In the genomic region with DNA sequence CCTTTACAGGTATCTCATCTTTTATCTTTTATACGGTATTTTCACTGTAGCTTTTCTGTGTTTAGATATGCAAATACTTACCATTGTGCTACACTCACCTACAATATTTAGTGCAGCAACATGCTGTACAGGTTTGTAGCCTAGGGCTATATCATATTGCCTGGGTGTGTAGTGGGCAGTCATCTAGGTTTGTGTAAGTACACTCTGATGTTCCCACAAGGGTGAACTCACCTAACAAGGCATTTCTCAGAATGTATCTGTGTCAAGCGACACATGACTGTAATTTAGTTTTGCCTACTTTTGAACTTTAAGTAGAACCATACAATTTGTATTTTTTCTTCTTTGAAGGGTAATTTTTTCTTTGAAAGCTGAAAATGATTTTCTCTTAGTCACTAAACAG, we compare ENCODE assay signal across 34 cellular contexts. TPM values are rescaled to one million over a fixed set of nuclear protein-coding genes. Genes with fewer than 3 reads are reported as not detected.
"Had no signal": no experiment of that assay in that cellular context is flagged by ENCODE, and none has a peak within 500 bp of the region (broad histone marks: within the 10 kb centered on the region; RNA-seq: fewer than 3 reads in every experiment).

No MANE protein-coding gene starts in this region.

- H3K27ac ChIP-seq: dorsolateral prefrontal cortex, epithelial cell of prostate, esophagus muscularis mucosa, foreskin keratinocyte, gastroesophageal sphincter, hepatocyte, left lung, parathyroid adenoma, right lobe of liver, stomach, thyroid gland had no signal

- FAIRE-seq: colon, kidney had no signal

- H3K9me3 ChIP-seq: esophagus muscularis mucosa, gastroesophageal sphincter, heart left ventricle, left lung, mucosa of descending colon, right lobe of liver, stomach, thyroid gland had no signal

- H3K27me3 ChIP-seq: dorsolateral prefrontal cortex, esophagus muscularis mucosa, foreskin keratinocyte, gastroesophageal sphincter, heart left ventricle, hepatocyte, left lung, right lobe of liver, stomach, thyroid gland had no signal

- H3K4me3 Mint-ChIP-seq: endodermal cell; mesothelial cell of epicardium; naive B cell; natural killer cell treated with Interleukin-12 subunit alpha and Interleukin-12 subunit beta and Interleukin-15 and Interleukin-18, amount 100 ng/mL, for 72 hours; neural crest cell had no signal

- H3K4me3 ChIP-seq: dorsolateral prefrontal cortex, esophagus muscularis mucosa, gastroesophageal sphincter, heart left ventricle, hepatocyte, left lung, mucosa of descending colon, right lobe of liver, smooth muscle cell, stomach, thyroid gland had no signal

- H3K4me1 ChIP-seq: esophagus muscularis mucosa, gastroesophageal sphincter, left lung, parathyroid adenoma, thyroid gland had no signal

- H3K36me3 ChIP-seq: right lobe of liver, thyroid gland had no signal

- H3K4me1 Mint-ChIP-seq: neural crest cell had no signal

- H3K27me3 Mint-ChIP-seq: naive B cell; natural killer cell treated with Interleukin-12 subunit alpha and Interleukin-12 subunit beta and Interleukin-15 and Interleukin-18, amount 100 ng/mL, for 72 hours; progenitor cell of endocrine pancreas had no signal

- DNase-seq: dorsolateral prefrontal cortex; effector CD4-positive, alpha-beta T cell; endodermal cell; foreskin keratinocyte; heart left ventricle; kidney; left cardiac atrium; left lung; mesenchymal stem cell; mucosa of descending colon; naive B cell; right lobe of liver; stimulated activated CD4-positive, alpha-beta T cell treated with anti-CD3 and anti-CD28 coated beads, Interleukin-12 subunit alpha, Interleukin-12 subunit beta, amount 100 ng/mL, for 4 hours; stimulated activated CD4-positive, alpha-beta T cell treated with anti-CD3 and anti-CD28 coated beads, Interleukin-1b, Interleukin-23, amount 100 ng/mL, for 48 hours; stimulated activated CD4-positive, alpha-beta T cell treated with anti-CD3 and anti-CD28 coated beads, Interleukin-4, amount 100 ng/mL, for 1 hour; stimulated activated CD8-positive, alpha-beta memory T cell treated with anti-CD3 and anti-CD28 coated beads, Interleukin-4, amount 100 ng/mL, for 48 hours; stimulated activated naive CD4-positive, alpha-beta T cell treated with Interleukin-2 at 50 U/mL for 16 hours; stomach; thyroid gland; trophoblast cell had no signal

- ATAC-seq: foreskin keratinocyte; gastroesophageal sphincter; heart left ventricle; left lung; mucosa of descending colon; natural killer cell treated with Interleukin-12 subunit alpha and Interleukin-12 subunit beta and Interleukin-15 and Interleukin-18, amount 100 ng/mL, for 72 hours; right lobe of liver had no signal

- H3K9me3 Mint-ChIP-seq: endodermal cell; mesothelial cell of epicardium; naive B cell; natural killer cell treated with Interleukin-12 subunit alpha and Interleukin-12 subunit beta and Interleukin-15 and Interleukin-18, amount 100 ng/mL, for 72 hours; neural crest cell had no signal

- H3K36me3 Mint-ChIP-seq: natural killer cell treated with Interleukin-12 subunit alpha and Interleukin-12 subunit beta and Interleukin-15 and Interleukin-18, amount 100 ng/mL, for 72 hours had no signal

RNA-seq across cellular contexts. Expression of a gene that starts 54.2 kb away (rescaled TPM):
- total RNA-seq: foreskin keratinocyte, osteoblast, smooth muscle cell, subcutaneous adipose tissue, ureter had no signal
- polyA plus RNA-seq: foreskin keratinocyte had no signal
